In the genomic region with DNA sequence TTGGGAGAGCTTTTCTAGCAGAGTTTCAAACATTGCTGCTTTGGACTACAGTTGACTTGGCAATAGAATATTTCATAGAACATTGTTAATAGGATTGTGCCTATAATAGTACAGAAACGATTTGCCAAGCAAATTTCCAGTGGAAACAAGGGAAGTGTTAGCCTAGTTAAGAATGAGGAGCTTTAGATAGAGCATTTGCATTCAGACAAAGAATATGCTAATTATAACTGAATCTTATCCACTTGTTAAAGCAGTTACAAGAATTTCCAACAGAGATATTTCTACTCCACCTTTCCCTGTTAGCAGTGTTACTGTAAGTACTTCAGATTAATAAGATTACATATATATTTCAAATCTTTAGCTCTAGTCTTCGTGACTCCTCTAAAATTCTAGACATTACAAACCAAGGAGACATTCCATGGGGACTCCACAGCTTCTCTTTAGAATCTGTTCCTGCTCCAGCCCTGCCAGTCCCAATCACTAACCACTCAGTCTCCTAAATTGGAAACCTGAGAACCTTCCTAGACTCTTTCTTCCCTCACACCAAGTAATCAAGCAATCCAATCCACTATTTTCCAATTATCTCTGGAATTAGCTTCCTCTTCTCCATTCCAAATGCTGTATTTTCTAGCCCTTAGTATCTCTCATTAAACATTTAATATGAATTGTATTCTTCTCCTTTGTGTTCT, we compare ENCODE assay signal across 14 cellular contexts.
A peak's percentile ranks its signal among the peaks of the same experiment; 100 is the strongest.
DNase-seq lines count a peak whose midpoint lies in the region; ATAC-seq and TF ChIP-seq lines count a peak whose summit lies in the region.
"Had no signal": no experiment of that assay in that cellular context is flagged by ENCODE, and none has a peak within 500 bp of the region (broad histone marks: within the 10 kb centered on the region; RNA-seq: fewer than 3 reads in every experiment).

No MANE protein-coding gene starts in this region.

- intact Hi-C loops in esophagus muscularis mucosa (cut with DNase I) (no loop called here), left cardiac atrium (cut with DNase I) (no loop called here)

- no peaks in the 10 kb centered on the region for H3K79me1 ChIP-seq in H9 (ENCODE audit: insufficient read depth, low read depth, low read length, poor library complexity, severe bottlenecking)

- H3K79me2 ChIP-seq in H9 (ENCODE audit: insufficient read depth, low read length): no peaks in the 10 kb centered on the region

- ATAC-seq in left cardiac atrium: no peak
- ATAC-seq: CD8-positive, alpha-beta T cell; HepG2 had no signal

- no peak overlapping the region for H3K4me2 ChIP-seq in H9 (ENCODE audit: insufficient read depth, insufficient read length, low read length)

- H3K56ac ChIP-seq in H9 (ENCODE audit: insufficient read length, low read depth, low read length): no peak overlapping the region

- no peaks in the 10 kb centered on the region for H3K9me3 ChIP-seq in H9 (ENCODE audit: control insufficient read depth, low read depth, low read length)
- H3K9me3 ChIP-seq in endodermal cell (ENCODE audit: control insufficient read depth, low read length): no peaks in the 10 kb centered on the region
- no peaks in the 10 kb centered on the region for H3K9me3 ChIP-seq in esophagus muscularis mucosa

- peak overlapping the region in 2 of 3 experiments; percentile 2 to 90; a peak in 4 of 7 replicates for H3K27ac Mint-ChIP-seq in H9
- peak overlapping the region; percentile 27 for H3K27ac Mint-ChIP-seq in endodermal cell
- H3K27ac Mint-ChIP-seq: CD8-positive, alpha-beta T cell had no signal

- H3K14ac ChIP-seq in H9 (ENCODE audit: insufficient read depth, low read length): no peak overlapping the region

- H2BK5ac ChIP-seq in H9 (ENCODE audit: insufficient read length, low read length): no peak overlapping the region

- H2BK20ac ChIP-seq in H9 (ENCODE audit: low read depth, low read length, poor library complexity, severe bottlenecking): no peak overlapping the region

- no peak overlapping the region for H3T11ph ChIP-seq in H9 (ENCODE audit: low read length)

- H2BK120ac ChIP-seq in H9 (ENCODE audit: low read depth, low read length, poor library complexity, severe bottlenecking): no peak overlapping the region

- H3K27me3 ChIP-seq in H9 (ENCODE audit: insufficient read depth, low read length) (no peaks in the 10 kb centered on the region), endodermal cell (ENCODE audit: control insufficient read depth, insufficient read depth, low read length, poor library complexity, severe bottlenecking) (no peaks in the 10 kb centered on the region), esophagus muscularis mucosa (no peaks in the 10 kb centered on the region)

- DNase-seq in H9 (no peak), NCI-H526 treated with DMSO at 0.1 percent for 48 hours (lab: John Stamatoyannopoulos, UW) (peak; percentile 87), endodermal cell (no peak), mesenteric fat pad (ENCODE audit: low spot score) (no peak), esophagus muscularis mucosa (ENCODE audit: extremely low spot score) (no peak), left cardiac atrium (no peak)
- DNase-seq in activated CD4-positive, alpha-beta T cell treated with anti-CD3 and anti-CD28 coated beads for 48 hours: no peak
- DNase-seq: CD8-positive, alpha-beta T cell; COR-L47; DMS153; DND-41; GF-D8 had no signal

- H2BK12ac ChIP-seq in H9 (ENCODE audit: insufficient read length, low read depth, low read length): no peak overlapping the region

- no peak for TF ChIP-seq POLR2A in esophagus muscularis mucosa (IDR thresholded peaks at IDR 0.05; ENCODE audit: low read depth)

- H4K5ac ChIP-seq in H9 (ENCODE audit: insufficient read length, low read depth, low read length): no peak overlapping the region

- no peak overlapping the region for H2AFZ ChIP-seq in H9 (ENCODE audit: low read length)

- H3K36me3 Mint-ChIP-seq in H9 (ENCODE audit: insufficient read depth in 1 of 3, low read depth in 3 of 3): no peaks in the 10 kb centered on the region
- no peaks in the 10 kb centered on the region for H3K36me3 Mint-ChIP-seq in endodermal cell (ENCODE audit: low read depth)
- H3K36me3 Mint-ChIP-seq: CD14-positive monocyte; CD8-positive, alpha-beta T cell had no signal

- H3K23ac ChIP-seq in H9 (ENCODE audit: insufficient read length, low read depth, low read length): no peak overlapping the region

- H3K9ac ChIP-seq in H9 (ENCODE audit: extremely low read depth, insufficient read length, low read length) (no peak overlapping the region), endodermal cell (ENCODE audit: extremely low read depth, low read length, poor library complexity, severe bottlenecking) (no peak overlapping the region)

- WGBS in H9 (ENCODE audit: extremely low coverage, insufficient read length, low lambda C conversion rate): no CpG with 5 or more reads among the region's 2 CpGs
- WGBS in endodermal cell (ENCODE audit: insufficient coverage in 1 of 2, insufficient read length in 1 of 2), 2 experiments: 46 to 54% methylated on average over 1 to 2 of the region's 2 CpGs
- WGBS in esophagus muscularis mucosa: 68% methylated on average over 2 of the region's 2 CpGs

- TF ChIP-seq EP300 in esophagus muscularis mucosa (IDR thresholded peaks at IDR 0.05): no peak

- TF ChIP-seq CTCF in H9 (conservative IDR thresholded peaks at IDR 0.05): no peak
- TF ChIP-seq CTCF in endodermal cell (conservative IDR thresholded peaks at IDR 0.05): no peak
- no peak for TF ChIP-seq CTCF in esophagus muscularis mucosa (IDR thresholded peaks at IDR 0.05)

- H3K4me1 ChIP-seq in H9 (ENCODE audit: insufficient read depth, low read length) (peaks cover 4% of the 10 kb centered on the region; the same call in 1 of the 2 replicates), endodermal cell (ENCODE audit: control insufficient read depth, insufficient read depth, low read length) (no peaks in the 10 kb centered on the region), esophagus muscularis mucosa (peaks cover 0 to 3% (median 0%) of the 10 kb centered on the region in 4 donors)

- H3K27me3 Mint-ChIP-seq in H9 (ENCODE audit: low read depth) (no peaks in the 10 kb centered on the region), endodermal cell (ENCODE audit: insufficient read depth) (no peaks in the 10 kb centered on the region)

- no peak overlapping the region for H3K27ac ChIP-seq in H9 (ENCODE audit: insufficient read length, low read depth, low read length)
- no peak overlapping the region for H3K27ac ChIP-seq in endodermal cell (ENCODE audit: low read depth, low read length)
- H3K27ac ChIP-seq in esophagus muscularis mucosa (replicated peaks in 1 of 4): no peak overlapping the region

- peaks cover 29 to 32% of the 10 kb centered on the region in 2 experiments for H3K4me1 Mint-ChIP-seq in H9
- peaks cover 9% of the 10 kb centered on the region for H3K4me1 Mint-ChIP-seq in endodermal cell
- H3K4me1 Mint-ChIP-seq: CD14-positive monocyte had no signal

- no peak overlapping the region for H2AK5ac ChIP-seq in H9 (ENCODE audit: insufficient read length, low read length)

- no peak overlapping the region for H4K8ac ChIP-seq in H9 (replicated peaks; ENCODE audit: insufficient read length, low read depth, low read length)

- H3K4me3 Mint-ChIP-seq in H9 (no peak overlapping the region; a peak in 1 of 5 replicates), endodermal cell (no peak overlapping the region)
- H3K4me3 Mint-ChIP-seq: CD14-positive monocyte; CD8-positive, alpha-beta T cell had no signal

- H3K23me2 ChIP-seq in H9 (ENCODE audit: insufficient read length, low read depth, low read length, poor library complexity, severe bottlenecking): no peaks in the 10 kb centered on the region

- H3K18ac ChIP-seq in H9 (ENCODE audit: insufficient read length, low read depth, low read length): no peak overlapping the region

- H3K4me3 ChIP-seq in endodermal cell (ENCODE audit: low read length) (peak overlapping the region; percentile 41), esophagus muscularis mucosa (no peak overlapping the region)

- H3K9me3 Mint-ChIP-seq in H9 (no peaks in the 10 kb centered on the region), endodermal cell (no peaks in the 10 kb centered on the region)

- H4K91ac ChIP-seq in H9 (ENCODE audit: insufficient read length, low read depth, low read length): no peak overlapping the region

- H2BK15ac ChIP-seq in H9 (ENCODE audit: low read depth, low read length): no peak overlapping the region

- no peaks in the 10 kb centered on the region for H3K36me3 ChIP-seq in endodermal cell (ENCODE audit: control insufficient read depth, insufficient read depth, low read length)
- no peaks in the 10 kb centered on the region for H3K36me3 ChIP-seq in esophagus muscularis mucosa

- H3K4ac ChIP-seq in H9 (ENCODE audit: low read depth, low read length): no peak overlapping the region

- no peaks in the 10 kb centered on the region for H4K20me1 ChIP-seq in H9 (ENCODE audit: control insufficient read depth, insufficient read depth, insufficient read length)
